ENCODE assay signal across 12 cellular contexts in genomic region chr16:53817117-53817516, GRCh38.
DNase-seq lines count a peak whose midpoint lies in the region; ATAC-seq lines count a peak whose summit lies in the region.
"Had no signal": no experiment of that assay in that cellular context is flagged by ENCODE, and none has a peak within 500 bp of the region (broad histone marks: within the 10 kb centered on the region; RNA-seq: fewer than 3 reads in every experiment).

No MANE protein-coding gene starts in this region.

- ATAC-seq in GM21360 (IDR thresholded peaks at IDR 0.05; ENCODE audit: unreplicated experiment): no peak
- no peak for ATAC-seq in GM21367 (IDR thresholded peaks at IDR 0.05; ENCODE audit: unreplicated experiment)
- ATAC-seq: activated CD8-positive, alpha-beta T cell treated with anti-CD3 and anti-CD28 coated beads, Interleukin-2, amount 10 ng/mL, durations not matched to agents 7 days and 5 days; naive thymus-derived CD4-positive, alpha-beta T cell had no signal

- peak; percentile 82 for DNase-seq in A172 (ENCODE audit: low spot score)
- peak; percentile 82 for DNase-seq in HS-5 (ENCODE audit: low read depth)
- DNase-seq in brain pericyte (ENCODE audit: low read depth, low spot score): peak; percentile 36
- peak; percentile 64 for DNase-seq in kidney glomerular epithelial cell (lab: John Stamatoyannopoulos, UW)
- DNase-seq in iPS-NIHi11 (ENCODE audit: low spot score): no peak
- DNase-seq in activated CD4-positive, alpha-beta T cell treated with anti-CD3 and anti-CD28 coated beads for 1 hour: no peak
- DNase-seq: activated CD8-positive, alpha-beta T cell treated with anti-CD3 and anti-CD28 coated beads, Interleukin-2, amount 10 ng/mL, durations not matched to agents 7 days and 5 days; BE2C; naive thymus-derived CD4-positive, alpha-beta T cell; transverse colon had no signal

Comparison
In these comparisons a context has a peak if more than half of its experiments do, and no peak if none do; other contexts are left out.
1. DNase-seq: peak in A172 (single experiment), HS-5 (single experiment), brain pericyte (single experiment) and kidney glomerular epithelial cell (single experiment); none in iPS-NIHi11 (single experiment) and activated CD4-positive, alpha-beta T cell treated with anti-CD3 and anti-CD28 coated beads for 1 hour (single experiment).